Comparison of ENCODE assay signal across 9 cellular contexts in the genomic region with DNA sequence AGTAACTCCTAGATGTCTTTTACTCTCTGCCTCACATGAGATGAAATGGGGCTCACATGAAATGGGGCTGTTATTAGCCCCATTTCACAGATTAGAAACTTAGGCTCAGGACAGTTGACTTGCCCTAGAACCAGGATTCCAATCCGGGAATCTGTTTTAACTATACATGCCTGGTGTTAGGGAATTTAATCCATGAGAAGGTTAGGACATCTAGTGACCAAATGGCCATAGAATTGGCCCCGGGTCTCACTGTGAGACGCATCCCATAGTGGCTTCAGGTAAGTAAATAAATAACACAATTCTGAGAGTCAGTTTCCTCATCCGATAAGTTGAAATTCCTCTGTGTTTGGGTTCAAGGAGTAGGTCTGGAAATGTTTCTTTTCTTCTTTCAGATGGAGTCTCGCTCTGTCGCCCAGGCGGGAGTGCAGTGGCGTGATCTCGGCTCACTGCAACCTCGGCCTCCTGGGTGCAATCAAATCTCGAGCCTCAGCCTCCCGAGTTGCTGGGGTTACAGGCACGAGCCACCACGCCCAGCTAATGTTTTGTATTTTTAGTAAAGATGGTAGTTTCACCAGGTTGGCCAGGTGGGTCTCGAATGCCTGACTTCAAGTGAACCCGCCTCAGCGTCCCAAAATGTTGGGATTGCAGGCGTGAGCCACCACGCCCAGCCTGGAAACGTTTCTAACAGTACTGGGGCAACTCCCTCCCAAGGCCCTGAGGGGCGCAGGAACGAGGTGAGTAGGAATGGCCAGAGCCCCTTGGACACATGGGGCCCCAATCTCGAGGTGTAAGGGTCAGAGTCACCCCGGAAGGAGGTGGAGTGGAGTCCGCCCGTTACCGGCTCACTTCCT. TPM values are rescaled to one million over a fixed set of nuclear protein-coding genes. Genes with fewer than 3 reads are reported as not detected.
A peak's percentile ranks its signal among the peaks of the same experiment; 100 is the strongest.
DNase-seq lines count a peak whose midpoint lies in the region; ATAC-seq and TF ChIP-seq lines count a peak whose summit lies in the region.
"Had no signal": no experiment of that assay in that cellular context is flagged by ENCODE, and none has a peak within 500 bp of the region (broad histone marks: within the 10 kb centered on the region; RNA-seq: fewer than 3 reads in every experiment).

No MANE protein-coding gene starts in this region.

- H3K27ac ChIP-seq in neutrophil, result peak overlapping the region; percentile 90

- peak overlapping the region; percentile 94 for H3K4me3 Mint-ChIP-seq in T-helper 2 cell treated with Interferon-gamma antibody and Interleukin-4, amounts not matched to agents 5 μg/mL and 100 μg/mL, for 36 hours

- peaks cover 29% of the 10 kb centered on the region for H3K4me1 Mint-ChIP-seq in T-helper 2 cell treated with Interferon-gamma antibody and Interleukin-4, amounts not matched to agents 5 μg/mL and 100 μg/mL, for 36 hours (ENCODE audit: low read depth)

- H3K36me3 ChIP-seq in neutrophil, result peaks cover 15% of the 10 kb centered on the region

- H3K4me3 ChIP-seq in epithelial cell of proximal tubule (ENCODE audit: low read depth, low read length) (peak overlapping the region; percentile 85), neutrophil (ENCODE audit: low read depth in 1 of 2, low read length in 1 of 2) (peak overlapping the region; percentile 84 to 90)

- peaks cover 27 to 32% of the 10 kb centered on the region in 2 experiments for H3K4me1 ChIP-seq in neutrophil (ENCODE audit: control insufficient read depth in 1 of 2, insufficient read depth in 1 of 2, low read depth in 1 of 2, low read length in 1 of 2)

- H3K27me3 ChIP-seq in neutrophil, result peaks cover 6% of the 10 kb centered on the region

- peaks cover 8% of the 10 kb centered on the region for H3K27me3 Mint-ChIP-seq in T-helper 2 cell treated with Interferon-gamma antibody and Interleukin-4, amounts not matched to agents 5 μg/mL and 100 μg/mL, for 36 hours (ENCODE audit: low read depth)

- ATAC-seq in HG03521 (IDR thresholded peaks at IDR 0.05; ENCODE audit: unreplicated experiment), result no peak

- no peak for TF ChIP-seq CTCF in epithelial cell of proximal tubule (conservative IDR thresholded peaks at IDR 0.05; ENCODE audit: low read depth, low read length)
- TF ChIP-seq CTCF in neutrophil (IDR thresholded peaks at IDR 0.05), result no peak

- peak; percentile 10 for DNase-seq in activated CD4-positive, alpha-beta T cell treated with anti-CD3 and anti-CD28 coated beads for 1 hour
- DNase-seq in activated CD4-positive, alpha-beta T cell treated with anti-CD3 and anti-CD28 coated beads for 4 hours, result no peak
- peak; percentile 25 for DNase-seq in T-helper 2 cell treated with Interferon-gamma antibody and Interleukin-4, amounts not matched to agents 5 μg/mL and 100 μg/mL, for 36 hours (ENCODE audit: low spot score)
- DNase-seq in epithelial cell of proximal tubule (ENCODE audit: low read depth), result no peak
- DNase-seq in NCI-H345 (lab: John Stamatoyannopoulos, UW), result no peak
- no peak for DNase-seq in DMS153 (lab: John Stamatoyannopoulos, UW)

- no peaks in the 10 kb centered on the region for H3K9me3 ChIP-seq in neutrophil

- H3K36me3 Mint-ChIP-seq in T-helper 2 cell treated with Interferon-gamma antibody and Interleukin-4, amounts not matched to agents 5 μg/mL and 100 μg/mL, for 36 hours (ENCODE audit: low read depth), result peaks cover 23% of the 10 kb centered on the region

- H3K27ac Mint-ChIP-seq in T-helper 2 cell treated with Interferon-gamma antibody and Interleukin-4, amounts not matched to agents 5 μg/mL and 100 μg/mL, for 36 hours, result peak overlapping the region; percentile 99

- H3K9me3 Mint-ChIP-seq in T-helper 2 cell treated with Interferon-gamma antibody and Interleukin-4, amounts not matched to agents 5 μg/mL and 100 μg/mL, for 36 hours, result no peaks in the 10 kb centered on the region

RNA-seq across cellular contexts. Expression of a gene that starts 1.2 kb away (rescaled TPM):
- 19.6 and 22.1 TPM in 2 replicates for total RNA-seq in epithelial cell of proximal tubule

RNA-seq across cellular contexts. Expression of a gene that starts 4.7 kb away (rescaled TPM):
- 2.5 and 14.3 TPM in 2 replicates for total RNA-seq in epithelial cell of proximal tubule
- total RNA-seq: dermis microvascular lymphatic vessel endothelial cell had no signal

RNA-seq across cellular contexts. Expression of a gene that starts 57.5 kb away (rescaled TPM):
- total RNA-seq in epithelial cell of proximal tubule, result 0.46 and 3.2 TPM in 2 replicates

Comparison
In these comparisons a context has a peak if more than half of its experiments do, and no peak if none do; other contexts are left out.
1. DNase-seq: peak in activated CD4-positive, alpha-beta T cell treated with anti-CD3 and anti-CD28 coated beads for 1 hour (single experiment) and T-helper 2 cell treated with Interferon-gamma antibody and Interleukin-4, amounts not matched to agents 5 μg/mL and 100 μg/mL, for 36 hours (single experiment); none in activated CD4-positive, alpha-beta T cell treated with anti-CD3 and anti-CD28 coated beads for 4 hours (0 of 2), epithelial cell of proximal tubule (single experiment), NCI-H345 (single experiment) and DMS153 (single experiment).